In the genomic region with DNA sequence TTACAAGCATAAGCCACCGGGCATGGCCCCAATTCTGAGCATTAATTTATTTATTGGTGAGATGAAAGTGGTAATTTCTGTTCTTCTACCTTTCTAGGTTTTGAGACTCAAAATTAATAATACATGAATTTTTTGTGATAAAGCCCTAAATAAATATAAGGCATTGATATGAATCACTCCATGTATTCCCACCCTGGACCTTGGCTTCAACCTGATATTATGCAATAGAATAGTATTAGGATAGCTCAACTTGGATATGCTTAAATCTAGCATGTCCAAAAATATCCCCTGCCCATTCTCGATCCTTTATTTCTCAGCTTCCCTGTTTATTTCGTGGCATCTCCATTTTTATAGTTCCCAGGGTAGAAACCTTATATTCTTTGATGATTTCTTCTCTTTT, we compare ENCODE assay signal across 1 cellular context.
A peak's percentile ranks its signal among the peaks of the same experiment; 100 is the strongest.
TF ChIP-seq lines count a peak whose summit lies in the region.

No MANE protein-coding gene starts in this region.

TF ChIP-seq in liver, 16 proteins besides CTCF, POLR2A, EP300 and RAD21:
- peak; percentile 76 to 78 for TF ChIP-seq HNF4A (conservative IDR thresholded peaks at IDR 0.05)
- peak; percentile 20 for TF ChIP-seq YY1 (IDR thresholded peaks at IDR 0.05)
- TF ChIP-seq, protein P1, sequence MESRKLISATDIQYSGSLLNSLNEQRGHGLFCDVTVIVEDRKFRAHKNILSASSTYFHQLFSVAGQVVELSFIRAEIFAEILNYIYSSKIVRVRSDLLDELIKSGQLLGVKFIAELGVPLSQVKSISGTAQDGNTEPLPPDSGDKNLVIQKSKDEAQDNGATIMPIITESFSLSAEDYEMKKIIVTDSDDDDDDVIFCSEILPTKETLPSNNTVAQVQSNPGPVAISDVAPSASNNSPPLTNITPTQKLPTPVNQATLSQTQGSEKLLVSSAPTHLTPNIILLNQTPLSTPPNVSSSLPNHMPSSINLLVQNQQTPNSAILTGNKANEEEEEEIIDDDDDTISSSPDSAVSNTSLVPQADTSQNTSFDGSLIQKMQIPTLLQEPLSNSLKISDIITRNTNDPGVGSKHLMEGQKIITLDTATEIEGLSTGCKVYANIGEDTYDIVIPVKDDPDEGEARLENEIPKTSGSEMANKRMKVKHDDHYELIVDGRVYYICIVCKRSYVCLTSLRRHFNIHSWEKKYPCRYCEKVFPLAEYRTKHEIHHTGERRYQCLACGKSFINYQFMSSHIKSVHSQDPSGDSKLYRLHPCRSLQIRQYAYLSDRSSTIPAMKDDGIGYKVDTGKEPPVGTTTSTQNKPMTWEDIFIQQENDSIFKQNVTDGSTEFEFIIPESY (IDR thresholded peaks at IDR 0.05) = peak; percentile 20
- TF ChIP-seq RXRA (IDR thresholded peaks at IDR 0.05) = peak in 1 of 2 donors; percentile 15
- TF ChIP-seq JUND (IDR thresholded peaks at IDR 0.05) = peak in 1 of 2 donors; percentile 27
- TF ChIP-seq, protein P2, sequence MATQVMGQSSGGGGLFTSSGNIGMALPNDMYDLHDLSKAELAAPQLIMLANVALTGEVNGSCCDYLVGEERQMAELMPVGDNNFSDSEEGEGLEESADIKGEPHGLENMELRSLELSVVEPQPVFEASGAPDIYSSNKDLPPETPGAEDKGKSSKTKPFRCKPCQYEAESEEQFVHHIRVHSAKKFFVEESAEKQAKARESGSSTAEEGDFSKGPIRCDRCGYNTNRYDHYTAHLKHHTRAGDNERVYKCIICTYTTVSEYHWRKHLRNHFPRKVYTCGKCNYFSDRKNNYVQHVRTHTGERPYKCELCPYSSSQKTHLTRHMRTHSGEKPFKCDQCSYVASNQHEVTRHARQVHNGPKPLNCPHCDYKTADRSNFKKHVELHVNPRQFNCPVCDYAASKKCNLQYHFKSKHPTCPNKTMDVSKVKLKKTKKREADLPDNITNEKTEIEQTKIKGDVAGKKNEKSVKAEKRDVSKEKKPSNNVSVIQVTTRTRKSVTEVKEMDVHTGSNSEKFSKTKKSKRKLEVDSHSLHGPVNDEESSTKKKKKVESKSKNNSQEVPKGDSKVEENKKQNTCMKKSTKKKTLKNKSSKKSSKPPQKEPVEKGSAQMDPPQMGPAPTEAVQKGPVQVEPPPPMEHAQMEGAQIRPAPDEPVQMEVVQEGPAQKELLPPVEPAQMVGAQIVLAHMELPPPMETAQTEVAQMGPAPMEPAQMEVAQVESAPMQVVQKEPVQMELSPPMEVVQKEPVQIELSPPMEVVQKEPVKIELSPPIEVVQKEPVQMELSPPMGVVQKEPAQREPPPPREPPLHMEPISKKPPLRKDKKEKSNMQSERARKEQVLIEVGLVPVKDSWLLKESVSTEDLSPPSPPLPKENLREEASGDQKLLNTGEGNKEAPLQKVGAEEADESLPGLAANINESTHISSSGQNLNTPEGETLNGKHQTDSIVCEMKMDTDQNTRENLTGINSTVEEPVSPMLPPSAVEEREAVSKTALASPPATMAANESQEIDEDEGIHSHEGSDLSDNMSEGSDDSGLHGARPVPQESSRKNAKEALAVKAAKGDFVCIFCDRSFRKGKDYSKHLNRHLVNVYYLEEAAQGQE (IDR thresholded peaks at IDR 0.05) = peak; percentile 13
- TF ChIP-seq FOXA2 (IDR thresholded peaks at IDR 0.05) = no peak
- TF ChIP-seq, protein P3, sequence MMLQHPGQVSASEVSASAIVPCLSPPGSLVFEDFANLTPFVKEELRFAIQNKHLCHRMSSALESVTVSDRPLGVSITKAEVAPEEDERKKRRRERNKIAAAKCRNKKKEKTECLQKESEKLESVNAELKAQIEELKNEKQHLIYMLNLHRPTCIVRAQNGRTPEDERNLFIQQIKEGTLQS (IDR thresholded peaks at IDR 0.05) = no peak
- no peak for TF ChIP-seq FOXA1 (IDR thresholded peaks at IDR 0.05)
